In the genomic region with DNA sequence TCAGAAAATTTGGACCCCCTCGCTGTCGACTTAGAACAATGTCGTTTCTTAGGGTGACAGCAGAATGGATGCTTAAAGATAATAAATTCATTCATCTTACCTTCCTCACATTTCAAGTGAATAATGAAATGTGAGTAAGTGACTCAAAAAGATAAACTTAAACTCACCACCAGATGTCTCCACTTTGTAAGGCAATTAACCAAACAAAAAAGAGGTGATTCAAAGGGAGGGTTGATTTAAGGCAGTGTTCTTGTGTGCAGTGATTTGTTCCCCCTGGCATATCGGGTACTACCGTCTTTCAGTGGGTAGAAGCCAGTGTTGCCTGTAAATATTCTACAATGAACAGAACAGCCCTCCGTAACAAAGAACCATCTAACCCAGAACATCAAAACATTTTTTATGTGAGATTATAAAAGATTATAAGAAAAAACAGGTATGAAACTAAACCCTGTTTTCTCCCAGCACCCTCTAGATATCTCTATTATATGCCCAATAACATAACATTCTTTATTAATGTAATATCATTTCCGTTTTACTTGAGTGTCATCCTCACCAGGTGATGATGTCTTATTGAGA, we compare ENCODE assay signal across 10 cellular contexts.
DNase-seq lines count a peak whose midpoint lies in the region; ATAC-seq, FAIRE-seq and TF ChIP-seq lines count a peak whose summit lies in the region.
"Had no signal": no experiment of that assay in that cellular context is flagged by ENCODE, and none has a peak within 500 bp of the region (broad histone marks: within the 10 kb centered on the region; RNA-seq: fewer than 3 reads in every experiment).

No MANE protein-coding gene starts in this region.

- TF ChIP-seq CTCF in heart left ventricle (IDR thresholded peaks at IDR 0.05) (peak in 10 of 12 donors; percentile 10 to 49 (median 28)), pancreas (IDR thresholded peaks at IDR 0.05) (no peak)

- H3K9me3 ChIP-seq in heart left ventricle: no peaks in the 10 kb centered on the region
- no peaks in the 10 kb centered on the region for H3K9me3 ChIP-seq in pancreas

- H3K27ac ChIP-seq in heart left ventricle: no peak overlapping the region
- H3K27ac ChIP-seq in pancreas: no peak overlapping the region
- H3K27ac ChIP-seq: parathyroid adenoma had no signal

- H3K36me3 ChIP-seq in heart left ventricle (no peaks in the 10 kb centered on the region), pancreas (no peaks in the 10 kb centered on the region)

- intact Hi-C loops in heart left ventricle (cut with DNase I) (no loop called here), left cardiac atrium (cut with DNase I) (loop anchor here in 1 of 2 donors (10.0 kb wide), 1 partner anchor 759 kb away; no protein-coding TSS in a partner anchor), pancreas (cut with DNase I) (no loop called here)

- 45 to 51% (median 49%) methylated on average over 7 of the region's 7 CpGs for WGBS in heart left ventricle, 4 donors
- 26 to 29% methylated on average over 7 of the region's 7 CpGs for WGBS in pancreas, 2 donors

- no peak for DNase-seq in heart left ventricle
- DNase-seq in left cardiac atrium: no peak
- peak; percentile 4 for DNase-seq in RPMI7951 (ENCODE audit: low read depth)
- DNase-seq in iris pigment epithelial cell (ENCODE audit: low read depth): peak; percentile 5
- DNase-seq in activated effector memory CD4-positive, alpha-beta T cell treated with anti-CD3 and anti-CD28 coated beads, Interleukin-2, amount 50 U/mL, for 16 hours: no peak
- no peak for DNase-seq in epidermal melanocyte (ENCODE audit: insufficient read length, low spot score)
- no peak for DNase-seq in pancreas
- DNase-seq: activated CD4-positive, alpha-beta T cell treated with anti-CD3 and anti-CD28 coated beads, Interleukin-2, amount 10 ng/mL, durations not matched to agents 7 days and 5 days had no signal

- ATAC-seq in heart left ventricle (no peak), left cardiac atrium (no peak), GM18870 (IDR thresholded peaks at IDR 0.05; ENCODE audit: unreplicated experiment) (no peak), pancreas (no peak)

- H3K4me1 ChIP-seq in heart left ventricle (peaks cover 0 to 4% (median 0%) of the 10 kb centered on the region in 12 donors), pancreas (no peaks in the 10 kb centered on the region)
- H3K4me1 ChIP-seq: parathyroid adenoma had no signal

- H3K4me3 ChIP-seq in heart left ventricle (no peak overlapping the region), pancreas (no peak overlapping the region)

- FAIRE-seq in pancreas (lab: Jason Lieb, UNC): no peak

- H3K27me3 ChIP-seq in heart left ventricle (no peaks in the 10 kb centered on the region), pancreas (no peaks in the 10 kb centered on the region)

- no peak for TF ChIP-seq POLR2A in heart left ventricle (IDR thresholded peaks at IDR 0.05)

Comparison
In these comparisons a context has a peak if more than half of its experiments do, and no peak if none do; other contexts are left out.
1. DNase-seq: peak in RPMI7951 (single experiment) and iris pigment epithelial cell (single experiment); none in heart left ventricle (0 of 5), left cardiac atrium (single experiment), activated effector memory CD4-positive, alpha-beta T cell treated with anti-CD3 and anti-CD28 coated beads, Interleukin-2, amount 50 U/mL, for 16 hours (single experiment), epidermal melanocyte (single experiment) and pancreas (0 of 6).
2. CTCF ChIP-seq: peak in heart left ventricle (10 of 12); none in pancreas (0 of 4).